12 cellular contexts compared by ENCODE assay signal in genomic region chr6:6717953-6718352, GRCh38.
DNase-seq lines count a peak whose midpoint lies in the region; ATAC-seq and TF ChIP-seq lines count a peak whose summit lies in the region.
"Had no signal": no experiment of that assay in that cellular context is flagged by ENCODE, and none has a peak within 500 bp of the region (broad histone marks: within the 10 kb centered on the region; RNA-seq: fewer than 3 reads in every experiment).

No MANE protein-coding gene starts in this region.

- CTCF ChIA-PET in activated CD4-positive, alpha-beta T cell treated with anti-CD3 and anti-CD28 coated beads for 36 hours (lab: Charles Lee): interaction anchor here (0.7 to 1.7 kb wide), 3 partner anchors 16 to 482 kb away, joined by 3 to 6 read pairs (median 5); no protein-coding TSS in a partner anchor

- H3K27ac ChIP-seq in spleen: peak overlapping the region in 7 of 8 donors; percentile 36 to 74 (median 52)

- POLR2A ChIA-PET in activated CD4-positive, alpha-beta T cell treated with anti-CD3 and anti-CD28 coated beads for 36 hours (lab: Charles Lee): no interaction called here

- H3K27ac Mint-ChIP-seq in activated CD4-positive, alpha-beta T cell treated with anti-CD3 and anti-CD28 coated beads for 36 hours: no peak overlapping the region
- H3K27ac Mint-ChIP-seq in T-helper 17 cell: peak overlapping the region; percentile 24

- peaks cover 6 to 64% (median 23%) of the 10 kb centered on the region in 6 donors for H3K4me1 ChIP-seq in spleen

- H3K27me3 Mint-ChIP-seq in activated CD4-positive, alpha-beta T cell treated with anti-CD3 and anti-CD28 coated beads for 36 hours: peaks cover under 1% of the 10 kb centered on the region
- peaks cover 29% of the 10 kb centered on the region for H3K27me3 Mint-ChIP-seq in T-helper 17 cell
- H3K27me3 Mint-ChIP-seq: activated naive CD4-positive, alpha-beta T cell treated with anti-CD3 and anti-CD28 coated beads, Interleukin-2, amount 50 U/mL, for 24 hours had no signal

- WGBS in spleen, 5 donors: 20 to 29% (median 24%) methylated on average over 3 of the region's 3 CpGs

- H3K4me3 ChIP-seq in spleen: no peak overlapping the region
- H3K4me3 ChIP-seq: dorsolateral prefrontal cortex had no signal

- no peak for TF ChIP-seq CTCF in spleen (IDR thresholded peaks at IDR 0.05 in 8 of 11, conservative IDR thresholded peaks at IDR 0.05 in 3 of 11)

- no peaks in the 10 kb centered on the region for H3K36me3 ChIP-seq in spleen

- intact Hi-C loops in activated CD4-positive, alpha-beta T cell treated with anti-CD3 and anti-CD28 coated beads for 36 hours (cut with DNase I, micrococcal nuclease): no loop called here
- intact Hi-C loops in left cardiac atrium (cut with DNase I) (loop anchor here in 1 of 2 donors (10.0 kb wide), 1 partner anchor 527 kb away; no protein-coding TSS in a partner anchor), spleen (cut with DNase I; ENCODE audit: low total_unique reads) (no loop called here), posterior cingulate gyrus (cut with DNase I) (no loop called here)

- H3K9me3 ChIP-seq in T-helper 17 cell (ENCODE audit: control insufficient read depth, low read length, poor library complexity, severe bottlenecking) (no peaks in the 10 kb centered on the region), spleen (no peaks in the 10 kb centered on the region)

- no peak overlapping the region for H3K4me3 Mint-ChIP-seq in activated CD4-positive, alpha-beta T cell treated with anti-CD3 and anti-CD28 coated beads for 36 hours
- H3K4me3 Mint-ChIP-seq in T-helper 17 cell: no peak overlapping the region
- H3K4me3 Mint-ChIP-seq: activated naive CD4-positive, alpha-beta T cell treated with anti-CD3 and anti-CD28 coated beads, Interleukin-2, amount 50 U/mL, for 24 hours had no signal

- DNase-seq in activated CD4-positive, alpha-beta T cell treated with anti-CD3 and anti-CD28 coated beads for 36 hours: peak; percentile 21
- no peak for DNase-seq in activated CD4-positive, alpha-beta T cell treated with anti-CD3 and anti-CD28 coated beads for 1 hour
- no peak for DNase-seq in T-helper 17 cell
- DNase-seq in left cardiac atrium: peak; percentile 64
- DNase-seq in spleen: no peak
- no peak for DNase-seq in activated CD4-positive, CD25-positive, alpha-beta regulatory T cell (lab: John Stamatoyannopoulos, UW)
- no peak for DNase-seq in dedifferentiated amniotic fluid mesenchymal stem cell (ENCODE audit: extremely low spot score)
- no peak for DNase-seq in posterior cingulate gyrus
- DNase-seq: DMS79 treated with DMSO at 0.1 percent for 48 hours, NCI-H2081 had no signal

- no peaks in the 10 kb centered on the region for H3K9me3 Mint-ChIP-seq in activated CD4-positive, alpha-beta T cell treated with anti-CD3 and anti-CD28 coated beads for 36 hours (ENCODE audit: low read depth)
- H3K9me3 Mint-ChIP-seq: activated naive CD4-positive, alpha-beta T cell treated with anti-CD3 and anti-CD28 coated beads, Interleukin-2, amount 50 U/mL, for 24 hours had no signal

- peaks cover 13% of the 10 kb centered on the region for H3K4me1 Mint-ChIP-seq in activated CD4-positive, alpha-beta T cell treated with anti-CD3 and anti-CD28 coated beads for 36 hours
- peaks cover 2% of the 10 kb centered on the region for H3K4me1 Mint-ChIP-seq in T-helper 17 cell

- H3K27me3 ChIP-seq in spleen (replicated peaks in 1 of 7): no peaks in the 10 kb centered on the region
- H3K27me3 ChIP-seq: dorsolateral prefrontal cortex had no signal

- no peaks in the 10 kb centered on the region for H3K36me3 Mint-ChIP-seq in activated CD4-positive, alpha-beta T cell treated with anti-CD3 and anti-CD28 coated beads for 36 hours (ENCODE audit: low read depth)
- H3K36me3 Mint-ChIP-seq in T-helper 17 cell (ENCODE audit: low read depth): no peaks in the 10 kb centered on the region
- H3K36me3 Mint-ChIP-seq: activated naive CD4-positive, alpha-beta T cell treated with anti-CD3 and anti-CD28 coated beads, Interleukin-2, amount 50 U/mL, for 24 hours had no signal

- peak; percentile 30 for ATAC-seq in activated CD4-positive, alpha-beta T cell treated with anti-CD3 and anti-CD28 coated beads for 36 hours
- ATAC-seq in T-helper 17 cell (no peak), left cardiac atrium (peak; percentile 62 to 78)

- no peak for TF ChIP-seq POLR2A in spleen (IDR thresholded peaks at IDR 0.05)

Comparison
In these comparisons a context has a peak if more than half of its experiments do, and no peak if none do; other contexts are left out.
1. DNase-seq: peak in activated CD4-positive, alpha-beta T cell treated with anti-CD3 and anti-CD28 coated beads for 36 hours (single experiment) and left cardiac atrium (single experiment); none in activated CD4-positive, alpha-beta T cell treated with anti-CD3 and anti-CD28 coated beads for 1 hour (single experiment), T-helper 17 cell (0 of 3), spleen (single experiment), activated CD4-positive, CD25-positive, alpha-beta regulatory T cell (0 of 4), dedifferentiated amniotic fluid mesenchymal stem cell (single experiment) and posterior cingulate gyrus (0 of 10).